ENCODE assay signal across 26 cellular contexts in the genomic region with DNA sequence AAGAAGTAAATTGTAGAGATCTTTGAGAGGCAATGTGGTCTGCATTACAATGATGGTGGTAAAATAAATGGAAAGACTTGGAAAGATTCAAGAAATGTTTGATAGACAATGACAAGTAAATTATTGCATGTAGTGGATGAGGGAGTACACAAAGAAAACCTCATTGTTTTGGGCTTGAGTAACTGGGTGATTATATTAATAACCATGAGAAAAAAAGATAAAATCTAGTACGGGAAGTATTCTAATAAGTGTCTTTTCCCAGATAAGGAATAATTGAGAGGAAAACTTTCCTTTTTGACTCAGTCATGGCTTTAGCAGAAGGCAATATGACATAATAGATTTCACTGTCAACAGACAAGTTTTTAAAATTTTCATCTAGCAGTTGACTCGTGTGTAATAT.
"Had no signal": no experiment of that assay in that cellular context is flagged by ENCODE, and none has a peak within 500 bp of the region (broad histone marks: within the 10 kb centered on the region; RNA-seq: fewer than 3 reads in every experiment).

No MANE protein-coding gene starts in this region.

- H3K27ac ChIP-seq: coronary artery, dorsolateral prefrontal cortex, epithelial cell of prostate, esophagus squamous epithelium, gastrocnemius medialis, heart right ventricle, left lung, lower lobe of right lung had no signal

- H3K9me3 Mint-ChIP-seq: mesothelial cell of epicardium had no signal

- DNase-seq: dermis blood vessel endothelial cell; dorsolateral prefrontal cortex; effector CD4-positive, alpha-beta T cell; effector memory CD4-positive, alpha-beta T cell; erythroblast; esophagus squamous epithelium; foreskin fibroblast; foreskin melanocyte; gastrocnemius medialis; glutamatergic neuron; head of caudate nucleus; heart right ventricle; hippocampal formation; left cardiac atrium; left lung; left ventricle myocardium superior; lower lobe of right lung; mesenchymal stem cell; mucosa of descending colon had no signal

- H3K36me3 ChIP-seq: esophagus squamous epithelium, gastrocnemius medialis, heart right ventricle, left lung, lower lobe of right lung had no signal

- FAIRE-seq: colon, islet of Langerhans, keratinocyte had no signal

- H3K36me3 Mint-ChIP-seq: mesothelial cell of epicardium had no signal

- ATAC-seq: esophagus mucosa, gastrocnemius medialis, heart right ventricle, left cardiac atrium, left lung, left ventricle myocardium superior, lower lobe of right lung, mucosa of descending colon had no signal

- H3K4me3 Mint-ChIP-seq: mesothelial cell of epicardium had no signal

- H3K4me1 ChIP-seq: esophagus squamous epithelium, gastrocnemius medialis, heart right ventricle, left lung had no signal

- H3K27me3 ChIP-seq: dorsolateral prefrontal cortex, esophagus squamous epithelium, gastrocnemius medialis, heart right ventricle, left lung had no signal

- H3K9me3 ChIP-seq: esophagus squamous epithelium, gastrocnemius medialis, heart right ventricle, left lung, lower lobe of right lung, mucosa of descending colon had no signal

- H3K27ac Mint-ChIP-seq: mesothelial cell of epicardium had no signal

- H3K4me3 ChIP-seq: coronary artery, dorsolateral prefrontal cortex, esophagus squamous epithelium, gastrocnemius medialis, heart right ventricle, left lung, lower lobe of right lung, mucosa of descending colon had no signal
